ENCODE assay signal across 9 cellular contexts in the genomic region with DNA sequence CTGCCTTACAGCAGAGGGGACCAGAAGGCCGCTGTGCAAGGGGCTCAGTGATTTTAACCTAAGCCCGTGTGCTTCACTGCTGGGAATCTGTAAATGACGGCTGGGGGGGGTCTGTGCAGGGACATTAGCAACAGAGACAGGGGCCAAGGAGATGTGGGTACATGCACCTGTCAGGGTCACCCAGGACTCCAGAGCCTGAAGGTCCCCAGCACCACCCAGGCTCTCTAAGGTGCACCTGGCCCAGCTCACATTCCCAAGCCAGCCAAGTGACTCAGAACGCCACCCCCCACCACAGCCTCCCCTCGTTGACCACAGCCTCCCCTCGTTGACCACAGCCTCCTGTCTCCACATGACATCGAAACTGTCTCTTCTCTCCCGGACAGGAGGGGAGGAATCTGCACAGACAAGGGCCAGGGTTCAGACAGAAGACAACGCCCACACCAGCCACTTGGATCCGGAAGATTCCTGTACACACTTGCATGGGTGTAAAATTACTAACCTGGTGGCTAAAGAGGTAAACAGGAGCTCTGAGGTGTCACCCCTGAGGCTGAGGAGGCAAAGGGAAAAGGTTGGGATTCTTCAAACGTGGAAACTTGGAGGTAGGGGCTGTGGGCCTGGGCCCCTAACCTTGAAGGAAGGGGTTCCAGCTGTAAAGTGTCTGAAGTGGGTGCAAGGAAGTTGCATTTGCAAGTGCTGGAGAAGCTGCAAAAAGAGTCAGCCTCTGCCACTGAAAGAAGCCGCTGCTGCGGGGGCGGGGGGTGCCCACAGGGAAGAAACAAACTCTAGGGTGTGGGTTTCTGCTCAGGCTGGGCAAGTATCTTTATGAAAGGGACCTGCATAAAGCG. TPM values are rescaled to one million over a fixed set of nuclear protein-coding genes. Genes with fewer than 3 reads are reported as not detected.
A peak's percentile ranks its signal among the peaks of the same experiment; 100 is the strongest.
DNase-seq lines count a peak whose midpoint lies in the region; ATAC-seq, FAIRE-seq and TF ChIP-seq lines count a peak whose summit lies in the region.
"Had no signal": no experiment of that assay in that cellular context is flagged by ENCODE, and none has a peak within 500 bp of the region (broad histone marks: within the 10 kb centered on the region; RNA-seq: fewer than 3 reads in every experiment).

No MANE protein-coding gene starts in this region.

- TF ChIP-seq EP300 in esophagus muscularis mucosa (IDR thresholded peaks at IDR 0.05): no peak

- DNase-seq in WTC11 (ENCODE audit: low spot score) (peak; percentile 3), esophagus muscularis mucosa (ENCODE audit: extremely low spot score) (no peak), DMS153 treated with DMSO at 0.1 percent for 48 hours (lab: John Stamatoyannopoulos, UW; ENCODE audit: unreplicated experiment) (no peak), D721Med (ENCODE audit: insufficient read length, low spot score) (no peak), H7 (no peak)
- DNase-seq in stimulated activated CD8-positive, alpha-beta memory T cell treated with anti-CD3 and anti-CD28 coated beads, Interleukin-15, amount 100 ng/mL, for 48 hours (ENCODE audit: low read depth in 2 of 2): peak; percentile 73 to 75

- no peak for TF ChIP-seq CTCF in WTC11 (IDR thresholded peaks at IDR 0.05)
- TF ChIP-seq CTCF in esophagus muscularis mucosa (IDR thresholded peaks at IDR 0.05): no peak
- no peak for TF ChIP-seq CTCF in D721Med (IDR thresholded peaks at IDR 0.05; ENCODE audit: insufficient read depth, missing control alignments)

- WGBS in esophagus muscularis mucosa: 78% methylated on average over 14 of the region's 15 CpGs

- H3K9me3 Mint-ChIP-seq in WTC11: no peaks in the 10 kb centered on the region
- H3K9me3 Mint-ChIP-seq: IgD-negative memory B cell had no signal

- ATAC-seq in HG02798 (IDR thresholded peaks at IDR 0.05; ENCODE audit: poor library complexity, unreplicated experiment): peak; percentile 48
- ATAC-seq in WTC11: no peak
- ATAC-seq in GM18867 (IDR thresholded peaks at IDR 0.05; ENCODE audit: unreplicated experiment): no peak

- H3K27me3 ChIP-seq in esophagus muscularis mucosa (no peaks in the 10 kb centered on the region), H7 (ENCODE audit: control insufficient read depth, insufficient read depth, low read length) (no peaks in the 10 kb centered on the region)

- no peak for TF ChIP-seq POLR2A in esophagus muscularis mucosa (IDR thresholded peaks at IDR 0.05; ENCODE audit: low read depth)

- peaks cover 19 to 88% (median 71%) of the 10 kb centered on the region in 4 donors for H3K4me1 ChIP-seq in esophagus muscularis mucosa

- intact Hi-C loops in esophagus muscularis mucosa (cut with DNase I): no loop called here

- H3K4me3 ChIP-seq in esophagus muscularis mucosa (no peak overlapping the region), H7 (ENCODE audit: insufficient read depth, low read depth, low read length) (no peak overlapping the region)

- POLR2A ChIA-PET in WTC11 (lab: Charles Lee): no interaction called here

- H3K36me3 ChIP-seq in esophagus muscularis mucosa (no peaks in the 10 kb centered on the region), H7 (replicated peaks; ENCODE audit: control insufficient read depth, insufficient read depth, low read length) (no peaks in the 10 kb centered on the region)

- no peaks in the 10 kb centered on the region for H3K36me3 Mint-ChIP-seq in WTC11
- H3K36me3 Mint-ChIP-seq: IgD-negative memory B cell had no signal

- no peaks in the 10 kb centered on the region for H3K4me1 Mint-ChIP-seq in WTC11

- CTCF ChIA-PET in WTC11 (lab: Charles Lee): no interaction called here

- H3K27ac ChIP-seq in esophagus muscularis mucosa (replicated peaks in 1 of 4): peak overlapping the region in 3 of 4 donors; percentile 78 to 84 (median 79)

- H3K27ac Mint-ChIP-seq in WTC11: no peak overlapping the region

- H3K9me3 ChIP-seq in esophagus muscularis mucosa: no peaks in the 10 kb centered on the region

- no peaks in the 10 kb centered on the region for H3K27me3 Mint-ChIP-seq in WTC11 (ENCODE audit: low read depth)

- FAIRE-seq in D721Med (lab: Jason Lieb, UNC): no peak

- H3K4me3 Mint-ChIP-seq in WTC11: no peak overlapping the region
- H3K4me3 Mint-ChIP-seq: IgD-negative memory B cell had no signal

TF ChIP-seq in WTC11, 78 proteins besides CTCF, POLR2A, EP300 and RAD21 (continues in another document):
- TF ChIP-seq, protein P1, sequence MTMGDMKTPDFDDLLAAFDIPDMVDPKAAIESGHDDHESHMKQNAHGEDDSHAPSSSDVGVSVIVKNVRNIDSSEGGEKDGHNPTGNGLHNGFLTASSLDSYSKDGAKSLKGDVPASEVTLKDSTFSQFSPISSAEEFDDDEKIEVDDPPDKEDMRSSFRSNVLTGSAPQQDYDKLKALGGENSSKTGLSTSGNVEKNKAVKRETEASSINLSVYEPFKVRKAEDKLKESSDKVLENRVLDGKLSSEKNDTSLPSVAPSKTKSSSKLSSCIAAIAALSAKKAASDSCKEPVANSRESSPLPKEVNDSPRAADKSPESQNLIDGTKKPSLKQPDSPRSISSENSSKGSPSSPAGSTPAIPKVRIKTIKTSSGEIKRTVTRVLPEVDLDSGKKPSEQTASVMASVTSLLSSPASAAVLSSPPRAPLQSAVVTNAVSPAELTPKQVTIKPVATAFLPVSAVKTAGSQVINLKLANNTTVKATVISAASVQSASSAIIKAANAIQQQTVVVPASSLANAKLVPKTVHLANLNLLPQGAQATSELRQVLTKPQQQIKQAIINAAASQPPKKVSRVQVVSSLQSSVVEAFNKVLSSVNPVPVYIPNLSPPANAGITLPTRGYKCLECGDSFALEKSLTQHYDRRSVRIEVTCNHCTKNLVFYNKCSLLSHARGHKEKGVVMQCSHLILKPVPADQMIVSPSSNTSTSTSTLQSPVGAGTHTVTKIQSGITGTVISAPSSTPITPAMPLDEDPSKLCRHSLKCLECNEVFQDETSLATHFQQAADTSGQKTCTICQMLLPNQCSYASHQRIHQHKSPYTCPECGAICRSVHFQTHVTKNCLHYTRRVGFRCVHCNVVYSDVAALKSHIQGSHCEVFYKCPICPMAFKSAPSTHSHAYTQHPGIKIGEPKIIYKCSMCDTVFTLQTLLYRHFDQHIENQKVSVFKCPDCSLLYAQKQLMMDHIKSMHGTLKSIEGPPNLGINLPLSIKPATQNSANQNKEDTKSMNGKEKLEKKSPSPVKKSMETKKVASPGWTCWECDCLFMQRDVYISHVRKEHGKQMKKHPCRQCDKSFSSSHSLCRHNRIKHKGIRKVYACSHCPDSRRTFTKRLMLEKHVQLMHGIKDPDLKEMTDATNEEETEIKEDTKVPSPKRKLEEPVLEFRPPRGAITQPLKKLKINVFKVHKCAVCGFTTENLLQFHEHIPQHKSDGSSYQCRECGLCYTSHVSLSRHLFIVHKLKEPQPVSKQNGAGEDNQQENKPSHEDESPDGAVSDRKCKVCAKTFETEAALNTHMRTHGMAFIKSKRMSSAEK (CRISPR knock-in tag; IDR thresholded peaks at IDR 0.05; ENCODE audit: borderline replicate concordance): no peak
- TF ChIP-seq, protein P2, sequence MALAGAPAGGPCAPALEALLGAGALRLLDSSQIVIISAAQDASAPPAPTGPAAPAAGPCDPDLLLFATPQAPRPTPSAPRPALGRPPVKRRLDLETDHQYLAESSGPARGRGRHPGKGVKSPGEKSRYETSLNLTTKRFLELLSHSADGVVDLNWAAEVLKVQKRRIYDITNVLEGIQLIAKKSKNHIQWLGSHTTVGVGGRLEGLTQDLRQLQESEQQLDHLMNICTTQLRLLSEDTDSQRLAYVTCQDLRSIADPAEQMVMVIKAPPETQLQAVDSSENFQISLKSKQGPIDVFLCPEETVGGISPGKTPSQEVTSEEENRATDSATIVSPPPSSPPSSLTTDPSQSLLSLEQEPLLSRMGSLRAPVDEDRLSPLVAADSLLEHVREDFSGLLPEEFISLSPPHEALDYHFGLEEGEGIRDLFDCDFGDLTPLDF (CRISPR knock-in tag; IDR thresholded peaks at IDR 0.05): no peak
- TF ChIP-seq MYBL2 (CRISPR knock-in tag; IDR thresholded peaks at IDR 0.05): no peak
- no peak for TF ChIP-seq ZNF219 (CRISPR knock-in tag; IDR thresholded peaks at IDR 0.05; ENCODE audit: borderline replicate concordance)
- TF ChIP-seq, protein P3, sequence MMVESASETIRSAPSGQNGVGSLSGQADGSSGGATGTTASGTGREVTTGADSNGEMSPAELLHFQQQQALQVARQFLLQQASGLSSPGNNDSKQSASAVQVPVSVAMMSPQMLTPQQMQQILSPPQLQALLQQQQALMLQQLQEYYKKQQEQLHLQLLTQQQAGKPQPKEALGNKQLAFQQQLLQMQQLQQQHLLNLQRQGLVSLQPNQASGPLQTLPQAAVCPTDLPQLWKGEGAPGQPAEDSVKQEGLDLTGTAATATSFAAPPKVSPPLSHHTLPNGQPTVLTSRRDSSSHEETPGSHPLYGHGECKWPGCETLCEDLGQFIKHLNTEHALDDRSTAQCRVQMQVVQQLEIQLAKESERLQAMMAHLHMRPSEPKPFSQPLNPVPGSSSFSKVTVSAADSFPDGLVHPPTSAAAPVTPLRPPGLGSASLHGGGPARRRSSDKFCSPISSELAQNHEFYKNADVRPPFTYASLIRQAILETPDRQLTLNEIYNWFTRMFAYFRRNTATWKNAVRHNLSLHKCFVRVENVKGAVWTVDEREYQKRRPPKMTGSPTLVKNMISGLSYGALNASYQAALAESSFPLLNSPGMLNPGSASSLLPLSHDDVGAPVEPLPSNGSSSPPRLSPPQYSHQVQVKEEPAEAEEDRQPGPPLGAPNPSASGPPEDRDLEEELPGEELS (CRISPR knock-in tag; IDR thresholded peaks at IDR 0.05): no peak
- TF ChIP-seq NR1H2 (CRISPR knock-in tag; IDR thresholded peaks at IDR 0.05): no peak
- no peak for TF ChIP-seq NFYB (CRISPR knock-in tag; conservative IDR thresholded peaks at IDR 0.05; ENCODE audit: low read depth)
- TF ChIP-seq ZNF232 (CRISPR knock-in tag; IDR thresholded peaks at IDR 0.05): no peak
- TF ChIP-seq FOXK1 (CRISPR knock-in tag; IDR thresholded peaks at IDR 0.05): no peak
- TF ChIP-seq MLX (CRISPR knock-in tag; IDR thresholded peaks at IDR 0.05): no peak

RNA-seq across cellular contexts. Expression of gene CALML3, which starts 27.0 kb away (rescaled TPM):
- total RNA-seq in WTC11 (2021) (not detected in 3 replicates), esophagus muscularis mucosa (not detected)
- not detected in 2 replicates for total RNA-seq in H7 (2014; rRNA removed; shearing (Covaris generic))

RNA-seq across cellular contexts. Expression of gene CALML5, which starts 52.4 kb away (rescaled TPM):
- total RNA-seq in WTC11 (2021) (0.23 TPM in 1 of 3 replicates, not detected in the others), esophagus muscularis mucosa (not detected)
- total RNA-seq in H7 (2014; rRNA removed; shearing (Covaris generic)): not detected in 2 replicates

Comparison
In these comparisons a context has a peak if more than half of its experiments do, and no peak if none do; other contexts are left out.
1. DNase-seq: peak in WTC11 (single experiment) and stimulated activated CD8-positive, alpha-beta memory T cell treated with anti-CD3 and anti-CD28 coated beads, Interleukin-15, amount 100 ng/mL, for 48 hours (2 of 2); none in esophagus muscularis mucosa (single experiment), DMS153 treated with DMSO at 0.1 percent for 48 hours (single experiment), D721Med (single experiment) and H7 (single experiment).